In the genomic region with DNA sequence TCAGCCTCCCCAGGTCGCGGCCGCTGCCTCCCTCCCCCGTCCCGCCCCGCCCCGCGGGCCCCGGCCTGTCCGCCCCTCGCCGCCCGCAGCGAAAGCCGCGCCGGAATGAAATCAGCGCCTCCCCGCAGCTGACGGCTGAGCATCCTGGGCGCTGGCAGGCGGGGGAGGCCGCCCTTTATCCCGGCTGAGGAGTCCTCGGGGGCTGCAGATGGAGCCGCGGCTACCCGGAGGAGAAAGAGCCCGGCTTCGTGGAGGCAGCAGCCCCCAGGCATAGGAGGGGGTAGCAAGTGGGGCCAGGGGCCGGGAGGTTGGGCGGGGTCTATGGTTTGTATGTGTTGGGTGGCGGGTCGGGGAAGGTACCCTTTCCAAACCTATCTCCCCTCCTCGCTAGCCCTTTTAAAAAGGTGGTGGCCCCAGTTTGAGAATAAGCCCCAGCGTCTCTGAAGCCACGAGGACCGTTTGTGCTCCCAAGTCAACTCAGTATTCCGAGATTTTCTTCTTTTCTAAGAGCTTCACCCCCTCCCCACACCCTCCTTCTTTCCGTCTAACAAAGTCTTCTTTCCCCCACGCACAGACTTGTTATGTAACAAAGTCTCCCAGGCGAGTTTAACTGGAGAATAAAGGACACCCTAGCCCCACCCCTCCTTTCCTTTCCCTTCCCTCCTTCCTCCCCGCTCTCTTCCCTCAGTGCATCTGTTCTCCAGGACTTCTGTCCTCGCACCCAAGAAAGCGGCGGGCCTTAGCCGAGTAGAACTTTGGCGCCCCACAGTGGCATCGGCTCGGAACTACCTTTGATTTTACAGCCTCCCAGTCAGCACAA, we compare ENCODE assay signal across 8 cellular contexts. TPM values are rescaled to one million over a fixed set of nuclear protein-coding genes. Genes with fewer than 3 reads are reported as not detected.
DNase-seq lines count a peak whose midpoint lies in the region; ATAC-seq, FAIRE-seq and TF ChIP-seq lines count a peak whose summit lies in the region.

No MANE protein-coding gene starts in this region.

- no peaks in the 10 kb centered on the region for H3K36me3 ChIP-seq in astrocyte (ENCODE audit: insufficient read depth, low read length)

- DNase-seq in NCI-H2081 (lab: John Stamatoyannopoulos, UW) (peak; percentile 58 to 73), NCI-H2081 treated with DMSO at 0.1 percent for 48 hours (lab: John Stamatoyannopoulos, UW) (no peak), NCI-H1417 (lab: John Stamatoyannopoulos, UW) (peak; percentile 80 to 91 (median 85)), T-cell (peak in 29 of 34 experiments; percentile 29 to 71 (median 55)), astrocyte (ENCODE audit: low read depth) (peak; percentile 91), right cardiac atrium (peak; percentile 66 to 84 (median 80)), retinal pigment epithelial cell (ENCODE audit: low read depth) (no peak)

- H3K4me1 ChIP-seq in astrocyte (ENCODE audit: insufficient read depth, low read length) (peaks cover 7% of the 10 kb centered on the region), right cardiac atrium (ENCODE audit: control insufficient read depth, insufficient read depth, low read length) (peaks cover 3% of the 10 kb centered on the region)

- intact Hi-C loops in right cardiac atrium (cut with DNase I): no loop called here

- peak overlapping the region; percentile 68 for H2AFZ ChIP-seq in astrocyte (ENCODE audit: low read depth, low read length)

- ATAC-seq in HG02763 (IDR thresholded peaks at IDR 0.05; ENCODE audit: unreplicated experiment): peak; percentile 50
- ATAC-seq in T-cell (replicated peaks in 1 of 4): peak; percentile 54 to 75 (median 59)
- peak; percentile 57 to 79 for ATAC-seq in right cardiac atrium

- H3K4me3 ChIP-seq in astrocyte (ENCODE audit: insufficient read depth, low read depth, low read length): peak overlapping the region; percentile 57
- peak overlapping the region; percentile 9 for H3K4me3 ChIP-seq in right cardiac atrium (ENCODE audit: low read length)
- H3K4me3 ChIP-seq in retinal pigment epithelial cell (ENCODE audit: low read length): peak overlapping the region; percentile 17

- H3K36me3 Mint-ChIP-seq in T-cell: peaks cover 12% of the 10 kb centered on the region
- H3K36me3 Mint-ChIP-seq in astrocyte (ENCODE audit: low read depth, unreplicated experiment): no peaks in the 10 kb centered on the region

- peak overlapping the region; percentile 43 to 69 (median 65) for H3K4me3 Mint-ChIP-seq in T-cell
- H3K4me3 Mint-ChIP-seq in astrocyte (ENCODE audit: unreplicated experiment): peak overlapping the region; percentile 81

- peaks cover 27% of the 10 kb centered on the region for H3K79me2 ChIP-seq in astrocyte (ENCODE audit: insufficient read depth, low read length)

- H3K9me3 Mint-ChIP-seq in T-cell (no peaks in the 10 kb centered on the region), astrocyte (ENCODE audit: unreplicated experiment) (no peaks in the 10 kb centered on the region)

- H3K4me1 Mint-ChIP-seq in T-cell: peaks cover 30 to 34% (median 34%) of the 10 kb centered on the region in 3 donors
- H3K4me1 Mint-ChIP-seq in astrocyte (ENCODE audit: low read depth, unreplicated experiment): peaks cover 5% of the 10 kb centered on the region

- H3K27me3 ChIP-seq in astrocyte (ENCODE audit: insufficient read depth, low read length) (peaks cover 48% of the 10 kb centered on the region), right cardiac atrium (ENCODE audit: control insufficient read depth, insufficient read depth) (no peaks in the 10 kb centered on the region)

- H3K27ac Mint-ChIP-seq in T-cell: peak overlapping the region in 1 of 2 donors; percentile 85
- no peak overlapping the region for H3K27ac Mint-ChIP-seq in astrocyte (ENCODE audit: unreplicated experiment)

- H3K9me3 ChIP-seq in astrocyte (ENCODE audit: insufficient read depth, low read depth, low read length) (no peaks in the 10 kb centered on the region), right cardiac atrium (ENCODE audit: control insufficient read depth, low read length) (no peaks in the 10 kb centered on the region)

- CTCF ChIA-PET in T-cell (lab: Charles Lee): interaction anchor here (0.5 to 1.4 kb wide), 3 partner anchors 8 to 1659 kb away, joined by 3 to 5 read pairs (median 3); no protein-coding TSS in a partner anchor

- POLR2A ChIA-PET in T-cell (lab: Charles Lee): no interaction called here

- peak overlapping the region; percentile 96 for H3K4me2 ChIP-seq in astrocyte (ENCODE audit: low read length)

- H3K27me3 Mint-ChIP-seq in T-cell (peaks cover 80 to 85% of the 10 kb centered on the region in 2 donors), astrocyte (ENCODE audit: low read depth, unreplicated experiment) (peaks cover 69% of the 10 kb centered on the region)

- H4K20me1 ChIP-seq in astrocyte (ENCODE audit: insufficient read depth, low read length): no peaks in the 10 kb centered on the region

- H3K27ac ChIP-seq in astrocyte (ENCODE audit: low read depth, low read length) (peak overlapping the region; percentile 38), right cardiac atrium (ENCODE audit: low read length) (no peak overlapping the region)

- WGBS in right cardiac atrium: 2% methylated on average over 50 of the region's 50 CpGs

- peak; percentile 73 for FAIRE-seq in astrocyte (lab: Jason Lieb, UNC)

- peak overlapping the region; percentile 66 for H3K9ac ChIP-seq in astrocyte (ENCODE audit: low read length)

- peak; percentile 78 for TF ChIP-seq CTCF in astrocyte (IDR thresholded peaks at IDR 0.05; ENCODE audit: insufficient read depth, low read depth, low read length)
- TF ChIP-seq CTCF in retinal pigment epithelial cell (conservative IDR thresholded peaks at IDR 0.05; ENCODE audit: low read depth, low read length): peak; percentile 90

RNA-seq across cellular contexts. Expression of gene POU3F2, which starts 11.0 kb away (rescaled TPM):
- total RNA-seq in T-cell (not detected), astrocyte (1.9 and 2.1 TPM in 2 replicates), right cardiac atrium (not detected)
- 0.05 TPM for polyA plus RNA-seq in right cardiac atrium

Comparison
In these comparisons a context has a peak if more than half of its experiments do, and no peak if none do; other contexts are left out.
1. DNase-seq: peak in NCI-H2081 (2 of 2), NCI-H1417 (3 of 3), T-cell (29 of 34), astrocyte (single experiment) and right cardiac atrium (3 of 3); none in NCI-H2081 treated with DMSO at 0.1 percent for 48 hours (single experiment) and retinal pigment epithelial cell (single experiment).
2. Peak in every context shown above with its lines, with median percentiles within 50 percentile points of each other: ATAC-seq and H3K4me3 ChIP-seq.